In the genomic region with DNA sequence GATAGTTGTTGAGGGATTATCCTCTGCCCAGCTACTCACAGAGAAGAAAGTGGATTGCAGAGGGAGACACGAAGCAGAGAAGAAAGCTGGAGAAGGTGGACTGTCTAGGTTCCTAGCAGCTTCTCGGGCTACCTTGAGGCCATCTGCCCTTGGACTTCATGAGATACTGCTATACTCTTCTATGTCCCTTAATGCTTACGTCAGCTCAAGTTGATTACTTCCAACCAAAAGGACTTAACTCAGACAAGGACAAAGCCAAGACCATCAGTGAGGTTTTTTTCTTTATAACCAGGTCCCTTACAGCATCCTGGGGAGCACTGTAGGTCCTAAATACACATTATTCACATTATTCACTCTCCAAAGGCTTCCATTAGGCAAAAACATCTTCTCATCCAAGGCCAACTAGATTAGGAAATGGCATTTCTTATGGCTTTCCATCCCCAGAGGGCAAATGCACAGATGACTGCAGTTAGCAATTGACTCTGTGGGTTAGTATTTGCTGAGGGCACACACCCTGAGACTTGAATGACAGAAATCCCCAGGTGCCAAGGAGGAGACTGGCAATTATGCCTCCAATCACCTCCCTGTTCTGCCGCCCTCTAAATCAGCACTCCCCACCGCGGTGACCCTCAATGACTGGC, we compare ENCODE assay signal across 28 cellular contexts. TPM values are rescaled to one million over a fixed set of nuclear protein-coding genes. Genes with fewer than 3 reads are reported as not detected.
DNase-seq lines count a peak whose midpoint lies in the region; TF ChIP-seq lines count a peak whose summit lies in the region.
"Had no signal": no experiment of that assay in that cellular context is flagged by ENCODE, and none has a peak within 500 bp of the region (broad histone marks: within the 10 kb centered on the region; RNA-seq: fewer than 3 reads in every experiment).

No MANE protein-coding gene starts in this region.

- no peaks in the 10 kb centered on the region for H3K27me3 ChIP-seq in Karpas-422 (ENCODE audit: low read length)
- H3K27me3 ChIP-seq: BE2C, stomach had no signal

- H4K20me1 ChIP-seq in Karpas-422 (ENCODE audit: insufficient read depth, low read depth, low read length): no peaks in the 10 kb centered on the region

- H2AFZ ChIP-seq in Karpas-422 (ENCODE audit: low read length): no peak overlapping the region

- DNase-seq in NCI-H146 (lab: John Stamatoyannopoulos, UW) (peak; percentile 13), NCI-H146 treated with DMSO at 0.1 percent for 48 hours (lab: John Stamatoyannopoulos, UW; ENCODE audit: unreplicated experiment) (no peak), Karpas-422 (no peak), epithelial cell of esophagus (ENCODE audit: low read depth) (peak; percentile 33), retina (peak; percentile 16), NCI-H774 (lab: John Stamatoyannopoulos, UW) (no peak), activated gamma-delta T cell treated with Interleukin-2 at 50 U/mL for 16 hours (no peak), NCI-H345 (lab: John Stamatoyannopoulos, UW) (no peak)
- DNase-seq: 8988T; activated CD4-positive, alpha-beta T cell treated with anti-CD3 and anti-CD28 coated beads, Interleukin-2, amount 10 ng/mL, durations not matched to agents 24 days and 14 days; activated CD8-positive, alpha-beta memory T cell treated with anti-CD3 and anti-CD28 coated beads, Interleukin-2, amount 10 ng/mL, durations not matched to agents 7 days and 5 days; activated naive CD8-positive, alpha-beta T cell treated with anti-CD3 and anti-CD28 coated beads for 36 hours; BE2C; effector CD8-positive, alpha-beta T cell; IMR-90; MM.1S; NCI-H1694; stimulated activated CD4-positive, alpha-beta T cell treated with anti-CD3 and anti-CD28 coated beads, Interleukin-4, amount 100 ng/mL, for 4 hours; stomach; T-cell had no signal

- H3K4me1 ChIP-seq in Karpas-422 (ENCODE audit: low read length): peaks cover 81% of the 10 kb centered on the region
- H3K4me1 ChIP-seq: BE2C had no signal

- H3K4me3 ChIP-seq in Karpas-422 (ENCODE audit: low read length) (no peak overlapping the region), epithelial cell of esophagus (ENCODE audit: low read length) (no peak overlapping the region)
- H3K4me3 ChIP-seq: stomach had no signal

- H3K4me2 ChIP-seq in Karpas-422 (ENCODE audit: low read depth, low read length, poor library complexity, severe bottlenecking): peak overlapping the region; percentile 10

- H3K9me3 ChIP-seq in Karpas-422 (ENCODE audit: low read length): no peaks in the 10 kb centered on the region
- H3K9me3 ChIP-seq: BE2C, stomach had no signal

- H3K36me3 ChIP-seq in Karpas-422 (ENCODE audit: insufficient read depth, low read length): no peaks in the 10 kb centered on the region
- H3K36me3 ChIP-seq: BE2C, stomach had no signal

- no peak overlapping the region for H3K9ac ChIP-seq in Karpas-422 (ENCODE audit: low read length)

- no peaks in the 10 kb centered on the region for H3K9me2 ChIP-seq in Karpas-422 (replicated peaks; ENCODE audit: insufficient read depth, low read length)

- peak overlapping the region; percentile 96 for H3K27ac ChIP-seq in Karpas-422 (ENCODE audit: low read length)
- H3K27ac ChIP-seq: stomach had no signal

- H3K79me2 ChIP-seq in Karpas-422 (ENCODE audit: low read length): peaks cover 8% of the 10 kb centered on the region; the same call in 1 of the 2 replicates

- TF ChIP-seq CTCF in epithelial cell of esophagus (IDR thresholded peaks at IDR 0.05; ENCODE audit: insufficient read depth, low read depth, low read length, missing control alignments): no peak

RNA-seq across cellular contexts. Expression of a gene that starts 4.1 kb away (rescaled TPM):
- not detected in 2 replicates for total RNA-seq in Karpas-422 (2014; rRNA removed; shearing (Covaris generic); ENCODE audit: low replicate concordance)
- total RNA-seq: activated CD4-positive, alpha-beta T cell treated with anti-CD3 and anti-CD28 coated beads, Interleukin-2, amount 10 ng/mL, durations not matched to agents 24 days and 14 days; activated CD8-positive, alpha-beta memory T cell treated with anti-CD3 and anti-CD28 coated beads, Interleukin-2, amount 10 ng/mL, durations not matched to agents 7 days and 5 days; activated naive CD8-positive, alpha-beta T cell treated with anti-CD3 and anti-CD28 coated beads for 36 hours; activated T-helper 17 cell treated with anti-CD3 and anti-CD28 coated beads, Interleukin-2, amount 50 U/mL, for 72 hours; chondrocyte; fibroblast of lung; left colon; mesothelial cell of epicardium; neural crest cell; Right ventricle myocardium inferior; stomach; ureter had no signal

RNA-seq across cellular contexts. Expression of a gene that starts 47.5 kb away (rescaled TPM):
- 660 and 748 TPM in 2 replicates for total RNA-seq in Karpas-422 (2014; rRNA removed; shearing (Covaris generic); ENCODE audit: low replicate concordance)

Comparison
In these comparisons a context has a peak if more than half of its experiments do, and no peak if none do; other contexts are left out.
1. DNase-seq: peak in NCI-H146 (single experiment), epithelial cell of esophagus (single experiment) and retina (single experiment); none in NCI-H146 treated with DMSO at 0.1 percent for 48 hours (single experiment), Karpas-422 (single experiment), NCI-H774 (single experiment), activated gamma-delta T cell treated with Interleukin-2 at 50 U/mL for 16 hours (single experiment) and NCI-H345 (single experiment).